Comparison of ENCODE assay signal across 8 cellular contexts in genomic region chr22:20111045-20111688, GRCh38. TPM values are rescaled to one million over a fixed set of nuclear protein-coding genes. Genes with fewer than 3 reads are reported as not detected.
DNase-seq lines count a peak whose midpoint lies in the region; ATAC-seq and TF ChIP-seq lines count a peak whose summit lies in the region.

No MANE protein-coding gene starts in this region.

- no peaks in the 10 kb centered on the region for H3K27me3 ChIP-seq in CD4-positive, alpha-beta T cell (ENCODE audit: control insufficient read depth, insufficient read depth, low read length)
- H3K27me3 ChIP-seq in gastrocnemius medialis, result no peaks in the 10 kb centered on the region

- DNase-seq in CD4-positive, alpha-beta T cell, result no peak
- DNase-seq in SHP77 treated with DMSO at 0.1 percent for 48 hours (lab: John Stamatoyannopoulos, UW) (peak; percentile 13), erythroblast (lab: John Stamatoyannopoulos, UW) (peak; percentile 48 to 67), gastrocnemius medialis (no peak), cerebellum (ENCODE audit: low spot score) (no peak)

- H3K27me3 Mint-ChIP-seq in CD4-positive, alpha-beta T cell, result no peaks in the 10 kb centered on the region

- H3K4me1 ChIP-seq in gastrocnemius medialis, result peaks cover 20 to 38% of the 10 kb centered on the region in 2 donors

- no peak overlapping the region for H3K4me3 ChIP-seq in gastrocnemius medialis

- TF ChIP-seq CTCF in CD4-positive, alpha-beta T cell (IDR thresholded peaks at IDR 0.05), result peak; percentile 46
- TF ChIP-seq CTCF in gastrocnemius medialis (IDR thresholded peaks at IDR 0.05 in 4 of 5, conservative IDR thresholded peaks at IDR 0.05 in 1 of 5), result peak in 4 of 5 experiments; percentile 6 to 29 (median 17)

- intact Hi-C loops in CD4-positive, alpha-beta T cell (cut with DNase I, micrococcal nuclease), result loop anchor here in 1 of 2 experiments (5.0 to 10.0 kb wide), 3 partner anchors 139 to 284 kb away; partner anchors contain the start of genes GNB1L, RTL10 and ZNF74
- intact Hi-C loops in gastrocnemius medialis (cut with DNase I; ENCODE audit: low total_unique reads), result no loop called here

- POLR2A ChIA-PET in CD4-positive, alpha-beta T cell (lab: Charles Lee), result interaction anchor here (1.7 kb wide), 1 partner anchor 10 kb away, joined by 7 read pairs; no protein-coding TSS in a partner anchor

- CTCF ChIA-PET in CD4-positive, alpha-beta T cell (lab: Charles Lee), result interaction anchor here (0.6 to 2.7 kb wide), 7 partner anchors 10 to 161 kb away, joined by 3 to 6 read pairs (median 4); no protein-coding TSS in a partner anchor

- peak overlapping the region; percentile 69 for H3K27ac Mint-ChIP-seq in CD4-positive, alpha-beta T cell

- no peak overlapping the region for H3K27ac ChIP-seq in CD4-positive, alpha-beta T cell (ENCODE audit: low read depth, low read length)
- H3K27ac ChIP-seq in gastrocnemius medialis, result peak overlapping the region; percentile 33 to 69 (median 46)

- in situ Hi-C loops in gastrocnemius medialis (cut with MboI; ENCODE audit: low sequenced_read_pairs in 4 of 4), result no loop called here

- TF ChIP-seq POLR2A in GM18505 (IDR thresholded peaks at IDR 0.05; ENCODE audit: borderline replicate concordance, extremely low read depth, insufficient read depth, insufficient read length), result peak; percentile 36
- no peak for TF ChIP-seq POLR2A in erythroblast (IDR thresholded peaks at IDR 0.05; ENCODE audit: low read length)
- no peak for TF ChIP-seq POLR2A in gastrocnemius medialis (IDR thresholded peaks at IDR 0.05)

- no peaks in the 10 kb centered on the region for H3K9me3 Mint-ChIP-seq in CD4-positive, alpha-beta T cell

- H3K4me3 Mint-ChIP-seq in CD4-positive, alpha-beta T cell, result no peak overlapping the region

- H3K4me1 Mint-ChIP-seq in CD4-positive, alpha-beta T cell (ENCODE audit: low read depth), result peaks cover 11% of the 10 kb centered on the region

- peaks cover 0 to 66% of the 10 kb centered on the region in 2 donors for H3K36me3 ChIP-seq in gastrocnemius medialis

- no peaks in the 10 kb centered on the region for H3K9me3 ChIP-seq in CD4-positive, alpha-beta T cell (ENCODE audit: control insufficient read depth, low read length)
- H3K9me3 ChIP-seq in gastrocnemius medialis, result no peaks in the 10 kb centered on the region

- ATAC-seq in CD4-positive, alpha-beta T cell (ENCODE audit: poor library complexity), result peak; percentile 70
- ATAC-seq in GM18505 (IDR thresholded peaks at IDR 0.05; ENCODE audit: unreplicated experiment) (no peak), gastrocnemius medialis (peak in 1 of 2 donors; percentile 40), GM21360 (IDR thresholded peaks at IDR 0.05; ENCODE audit: unreplicated experiment) (no peak), HG03196 (IDR thresholded peaks at IDR 0.05; ENCODE audit: unreplicated experiment) (no peak)

- H3K36me3 Mint-ChIP-seq in CD4-positive, alpha-beta T cell (ENCODE audit: low read depth), result peaks cover 65% of the 10 kb centered on the region

RNA-seq across cellular contexts. Expression of gene RANBP1, which starts 4.7 kb away (rescaled TPM):
- 10 to 100 TPM; 68.1 to 72.1 TPM for total RNA-seq in CD4-positive, alpha-beta T cell
- total RNA-seq in gastrocnemius medialis (100 to 1,000 TPM in 2 of 4 donors, 10 to 100 TPM in 2; 79.4 to 147 (median 120) TPM), cerebellum (90.7 TPM)

RNA-seq across cellular contexts. Expression of gene TRMT2A, which starts 5.9 kb away (rescaled TPM):
- 10 to 100 TPM; 79.3 to 84.2 TPM for total RNA-seq in CD4-positive, alpha-beta T cell
- total RNA-seq in gastrocnemius medialis (10 to 100 TPM; 16.9 to 38.0 (median 28.2) TPM), cerebellum (33.6 TPM)

RNA-seq across cellular contexts. Expression of gene ZDHHC8, which starts 20.4 kb away (rescaled TPM):
- total RNA-seq in CD4-positive, alpha-beta T cell, result 10 to 100 TPM; 44.9 to 49.3 TPM
- total RNA-seq in gastrocnemius medialis (10 to 100 TPM in 3 of 4 donors, 1 to 10 TPM in 1; 7.3 to 15.8 (median 12.8) TPM), cerebellum (7.7 TPM)

RNA-seq across cellular contexts. Expression of gene DGCR8, which starts 31.1 kb away (rescaled TPM):
- 10 to 100 TPM; 17.8 to 18.5 TPM for total RNA-seq in CD4-positive, alpha-beta T cell
- total RNA-seq in gastrocnemius medialis, result 10 to 100 TPM in 2 of 4 donors, 1 to 10 TPM in 2; 5.2 to 16.5 (median 11.2) TPM
- total RNA-seq in cerebellum, result 45.4 TPM

RNA-seq across cellular contexts. Expression of gene CCDC188, which starts 39.7 kb away (rescaled TPM):
- total RNA-seq in CD4-positive, alpha-beta T cell, result not detected
- total RNA-seq in gastrocnemius medialis, result 1 to 10 TPM in 1 of 4 donors, under 1 TPM in 1, not detected in 2; 0.82 to 3.5 TPM
- 1.4 TPM for total RNA-seq in cerebellum

Comparison
In these comparisons a context has a peak if more than half of its experiments do, and no peak if none do; other contexts are left out.
1. DNase-seq: peak in SHP77 treated with DMSO at 0.1 percent for 48 hours (single experiment) and erythroblast (2 of 2); none in CD4-positive, alpha-beta T cell (0 of 10), gastrocnemius medialis (0 of 2) and cerebellum (single experiment).